Comparison of ENCODE assay signal across 20 cellular contexts in the genomic region with DNA sequence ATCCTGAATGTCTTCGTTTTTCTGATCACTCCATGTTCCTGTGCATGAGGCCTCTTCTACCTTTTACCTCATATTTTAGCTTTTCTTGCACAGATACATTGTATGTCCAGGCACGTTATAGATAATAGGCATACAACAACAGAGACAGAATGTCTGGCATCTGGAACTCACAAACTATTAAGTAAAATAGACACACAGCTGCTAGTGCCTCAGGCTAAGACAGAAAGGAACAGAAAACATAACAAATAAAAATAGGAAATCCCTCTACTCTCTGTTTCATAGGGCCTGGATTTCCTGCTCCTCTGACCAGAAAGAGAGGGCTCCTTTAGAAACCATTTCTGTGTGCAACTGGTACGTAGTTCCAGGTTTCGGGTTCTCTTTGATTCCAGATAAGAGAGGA.
"Had no signal": no experiment of that assay in that cellular context is flagged by ENCODE, and none has a peak within 500 bp of the region (broad histone marks: within the 10 kb centered on the region; RNA-seq: fewer than 3 reads in every experiment).

No MANE protein-coding gene starts in this region.

- H3K4me3 ChIP-seq: ascending aorta, lung, sigmoid colon, spleen, thoracic aorta had no signal

- H3K27ac ChIP-seq: ascending aorta, sigmoid colon, spleen, thoracic aorta had no signal

- H3K27me3 ChIP-seq: ascending aorta, sigmoid colon, spleen had no signal

- H3K9me3 ChIP-seq: ascending aorta, sigmoid colon, spleen, thoracic aorta had no signal

- H3K36me3 ChIP-seq: ascending aorta, sigmoid colon, spleen, thoracic aorta had no signal

- ATAC-seq: activated CD8-positive, alpha-beta memory T cell treated with anti-CD3 and anti-CD28 coated beads, Interleukin-2, amount 10 ng/mL, durations not matched to agents 7 days and 5 days; activated naive CD8-positive, alpha-beta T cell treated with anti-CD3 and anti-CD28 coated beads, Interleukin-2, amount 50 U/mL, for 24 hours; stimulated activated memory B cell treated with anti-CD40 and anti-IgM and Interleukin-4, amounts not matched to agents 10 μg/mL and 1 μg/mL and 100 μg/mL, for 72 hours had no signal

- DNase-seq: activated B cell treated with CpG ODN at 0.5 μM for 24 hours; activated CD4-positive, alpha-beta memory T cell treated with anti-CD3 and anti-CD28 coated beads for 36 hours; activated CD4-positive, alpha-beta T cell treated with anti-CD3 and anti-CD28 coated beads for 4 hours; activated CD8-positive, alpha-beta memory T cell treated with anti-CD3 and anti-CD28 coated beads, Interleukin-2, amount 10 ng/mL, durations not matched to agents 7 days and 5 days; activated naive CD4-positive, alpha-beta T cell treated with anti-CD3 and anti-CD28 coated beads for 36 hours; activated naive CD8-positive, alpha-beta T cell treated with anti-CD3 and anti-CD28 coated beads, Interleukin-2, amount 50 U/mL, for 24 hours; activated T-cell treated with anti-CD3 and anti-CD28 coated beads, Interleukin-2, amount 50 U/mL, for 1 hour; cerebellar nuclear complex; effector CD4-positive, alpha-beta T cell; occipital lobe; posterior cingulate gyrus; sigmoid colon; spleen; stimulated activated CD4-positive, alpha-beta T cell treated with anti-CD3 and anti-CD28 coated beads, Interleukin-4, amount 100 ng/mL, for 4 hours had no signal

- H3K4me1 ChIP-seq: ascending aorta, sigmoid colon, spleen had no signal

- FAIRE-seq: islet of Langerhans, TTC549 had no signal
